12 cellular contexts compared by ENCODE assay signal in genomic region chr2:105950521-105951389, GRCh38.
A peak's percentile ranks its signal among the peaks of the same experiment; 100 is the strongest.
DNase-seq lines count a peak whose midpoint lies in the region; ATAC-seq lines count a peak whose summit lies in the region.
"Had no signal": no experiment of that assay in that cellular context is flagged by ENCODE, and none has a peak within 500 bp of the region (broad histone marks: within the 10 kb centered on the region; RNA-seq: fewer than 3 reads in every experiment).

No MANE protein-coding gene starts in this region.

- H3K36me3 ChIP-seq in neuron (ENCODE audit: insufficient read depth, low read length): no peaks in the 10 kb centered on the region
- H3K36me3 ChIP-seq: right atrium auricular region had no signal

- H2AFZ ChIP-seq in neuron (ENCODE audit: low read depth, low read length): peak overlapping the region; percentile 44

- DNase-seq in activated naive CD4-positive, alpha-beta T cell treated with anti-CD3 and anti-CD28 coated beads, Interleukin-2, amount 50 U/mL, for 16 hours: peak; percentile 15
- no peak for DNase-seq in activated naive CD4-positive, alpha-beta T cell treated with Interleukin-2 at 50 U/mL for 16 hours
- peak; percentile 93 to 98 for DNase-seq in NCI-H524 (lab: John Stamatoyannopoulos, UW)
- peak; percentile 76 for DNase-seq in ecto neural progenitor cell (ENCODE audit: low spot score)
- no peak for DNase-seq in activated CD8-positive, alpha-beta memory T cell treated with anti-CD3 and anti-CD28 coated beads for 24 hours
- DNase-seq in NOMO-1 treated with dmso at 0.1 percent for 144 hours (lab: John Stamatoyannopoulos, UW; ENCODE audit: unreplicated experiment): no peak
- DNase-seq: NCI-H1930, trophoblast cell had no signal

- peaks cover 10% of the 10 kb centered on the region for H3K4me1 ChIP-seq in neuron (ENCODE audit: insufficient read depth, low read length)

- H3K9me3 ChIP-seq in neuron (ENCODE audit: low read length): peaks cover 2% of the 10 kb centered on the region
- H3K9me3 ChIP-seq: right atrium auricular region had no signal

- H3K27me3 ChIP-seq in neuron (ENCODE audit: insufficient read depth, low read length): peaks cover 18% of the 10 kb centered on the region
- H3K27me3 ChIP-seq: right atrium auricular region had no signal

- no peak for ATAC-seq in GM19467 (IDR thresholded peaks at IDR 0.05; ENCODE audit: unreplicated experiment)

- no peak overlapping the region for H3K4me3 ChIP-seq in neuron (ENCODE audit: low read length)
- H3K4me3 ChIP-seq: coronary artery, right atrium auricular region had no signal

Comparison
In these comparisons a context has a peak if more than half of its experiments do, and no peak if none do; other contexts are left out.
1. DNase-seq: peak in activated naive CD4-positive, alpha-beta T cell treated with anti-CD3 and anti-CD28 coated beads, Interleukin-2, amount 50 U/mL, for 16 hours (single experiment), NCI-H524 (2 of 2) and ecto neural progenitor cell (single experiment); none in activated naive CD4-positive, alpha-beta T cell treated with Interleukin-2 at 50 U/mL for 16 hours (single experiment), activated CD8-positive, alpha-beta memory T cell treated with anti-CD3 and anti-CD28 coated beads for 24 hours (single experiment) and NOMO-1 treated with dmso at 0.1 percent for 144 hours (single experiment).